Comparison of ENCODE assay signal across 11 cellular contexts in genomic region chr2:42050350-42051167, GRCh38. TPM values are rescaled to one million over a fixed set of nuclear protein-coding genes. Genes with fewer than 3 reads are reported as not detected.
DNase-seq lines count a peak whose midpoint lies in the region; ATAC-seq and TF ChIP-seq lines count a peak whose summit lies in the region.
"Had no signal": no experiment of that assay in that cellular context is flagged by ENCODE, and none has a peak within 500 bp of the region (broad histone marks: within the 10 kb centered on the region; RNA-seq: fewer than 3 reads in every experiment).

No MANE protein-coding gene starts in this region.

- H3K27me3 ChIP-seq in HUES64 (ENCODE audit: insufficient read depth, low read length) (peaks cover 14% of the 10 kb centered on the region), ectodermal cell (ENCODE audit: control insufficient read depth, insufficient read depth, low read length, poor library complexity, severe bottlenecking) (no peaks in the 10 kb centered on the region), tibial artery (no peaks in the 10 kb centered on the region)

- TF ChIP-seq CTCF in tibial artery (IDR thresholded peaks at IDR 0.05), result no peak

- no peak overlapping the region for H3K27ac ChIP-seq in HUES64 (ENCODE audit: low read depth, low read length)
- H3K27ac ChIP-seq in ectodermal cell (ENCODE audit: insufficient read depth, low read depth, low read length, poor library complexity, severe bottlenecking), result peak overlapping the region; percentile 38
- H3K27ac ChIP-seq in mesodermal cell (ENCODE audit: low read depth, low read length, severe bottlenecking), result no peak overlapping the region
- peak overlapping the region; percentile 86 to 97 for H3K27ac ChIP-seq in tibial artery

- peak in 1 of 2 donors; percentile 81 for DNase-seq in tibial artery
- DNase-seq in stimulated activated naive CD8-positive, alpha-beta T cell treated with anti-CD3 and anti-CD28 coated beads, Interleukin-15, Interleukin-2, amounts not matched to agents 100 U/mL and 50 U/mL, for 24 hours, result no peak
- no peak for DNase-seq in RKO (ENCODE audit: low spot score)
- DNase-seq: activated naive CD4-positive, alpha-beta T cell treated with anti-CD3 and anti-CD28 coated beads, Interleukin-2, amount 10 ng/mL, durations not matched to agents 7 days and 5 days; NCI-H187; PC-3 had no signal

- ATAC-seq in GM19455 (IDR thresholded peaks at IDR 0.05; ENCODE audit: unreplicated experiment), result no peak
- no peak for ATAC-seq in stimulated activated naive CD8-positive, alpha-beta T cell treated with anti-CD3 and anti-CD28 coated beads, Interleukin-15, Interleukin-2, amounts not matched to agents 100 U/mL and 50 U/mL, for 24 hours
- ATAC-seq: activated CD4-positive, CD25-positive, alpha-beta regulatory T cell treated with anti-CD3 and anti-CD28 coated beads, Interleukin-2, amount 50 U/mL, for 24 hours; PC-3 had no signal

- 73% methylated on average over 8 of the region's 8 CpGs for WGBS in HUES64
- WGBS in ectodermal cell, 2 experiments, result 49 to 53% methylated on average over 8 of the region's 8 CpGs
- WGBS in mesodermal cell (ENCODE audit: insufficient coverage in 2 of 2), 2 experiments, result 46 to 58% methylated on average over 3 to 5 of the region's 8 CpGs

- 0 out of 2 replicates have a peak overlapping the region, but pooled peaks have one; percentile 74 for H3K9ac ChIP-seq in HUES64 (ENCODE audit: low read depth, low read length)

- H3K4me3 ChIP-seq in HUES64 (ENCODE audit: low read length) (peak overlapping the region; percentile 59), ectodermal cell (ENCODE audit: insufficient read depth, low read depth, low read length) (peak overlapping the region; percentile 48), mesodermal cell (ENCODE audit: extremely low read depth, insufficient read depth, low read length, poor library complexity, severe bottlenecking) (peak overlapping the region; percentile 68), tibial artery (peak overlapping the region; percentile 79 to 94)

- peaks cover 20% of the 10 kb centered on the region for H3K36me3 ChIP-seq in HUES64 (ENCODE audit: insufficient read depth, low read length)
- H3K36me3 ChIP-seq in ectodermal cell (ENCODE audit: control insufficient read depth, insufficient read depth, low read length), result peaks cover 7% of the 10 kb centered on the region
- peaks cover 33% of the 10 kb centered on the region for H3K36me3 ChIP-seq in mesodermal cell (ENCODE audit: control insufficient read depth, insufficient read depth, low read length)
- H3K36me3 ChIP-seq in tibial artery, result peaks cover 7 to 9% (median 8%) of the 10 kb centered on the region in 3 donors

- intact Hi-C loops in tibial artery (cut with DNase I; ENCODE audit: low total_unique reads), result no loop called here

- H3K4me1 ChIP-seq in HUES64 (ENCODE audit: insufficient read depth, low read length), result peaks cover 52% of the 10 kb centered on the region
- H3K4me1 ChIP-seq in ectodermal cell (ENCODE audit: control insufficient read depth, insufficient read depth, low read length), result peaks cover 56% of the 10 kb centered on the region
- H3K4me1 ChIP-seq in mesodermal cell (ENCODE audit: control insufficient read depth, insufficient read depth, low read length, poor library complexity, severe bottlenecking), result peaks cover 61% of the 10 kb centered on the region
- H3K4me1 ChIP-seq in tibial artery, result peaks cover 19 to 67% (median 65%) of the 10 kb centered on the region in 4 donors

- H3K9me3 ChIP-seq in HUES64 (ENCODE audit: insufficient read depth, low read depth, low read length) (no peaks in the 10 kb centered on the region), ectodermal cell (ENCODE audit: control insufficient read depth, low read length) (no peaks in the 10 kb centered on the region), mesodermal cell (ENCODE audit: control insufficient read depth, low read length) (no peaks in the 10 kb centered on the region), tibial artery (no peaks in the 10 kb centered on the region)

RNA-seq across cellular contexts. Expression of gene PKDCC, which starts 2.7 kb away (rescaled TPM):
- 98.9 TPM for polyA plus RNA-seq in HUES64 (2013, experiment 1 of 2)
- polyA plus RNA-seq in HUES64 (2013, experiment 2 of 2), result 117 TPM
- polyA plus RNA-seq in ectodermal cell (2013, experiment 1 of 4), result 224 TPM
- 241 TPM for polyA plus RNA-seq in ectodermal cell (2013, experiment 2 of 4)
- 222 TPM for polyA plus RNA-seq in ectodermal cell (2013, experiment 3 of 4)
- polyA plus RNA-seq in ectodermal cell (2013, experiment 4 of 4), result 225 TPM
- 90.7 TPM for polyA plus RNA-seq in mesodermal cell (2013, experiment 1 of 2)
- 89.6 TPM for polyA plus RNA-seq in mesodermal cell (2013, experiment 2 of 2)

Comparison
In these comparisons a context has a peak if more than half of its experiments do, and no peak if none do; other contexts are left out.
1. H3K27ac ChIP-seq: peak in ectodermal cell (single experiment) and tibial artery (2 of 2); none in HUES64 (single experiment) and mesodermal cell (single experiment).
2. Peak in every context shown above with its lines, with median percentiles within 50 percentile points of each other: H3K4me3 ChIP-seq.